In the genomic region with DNA sequence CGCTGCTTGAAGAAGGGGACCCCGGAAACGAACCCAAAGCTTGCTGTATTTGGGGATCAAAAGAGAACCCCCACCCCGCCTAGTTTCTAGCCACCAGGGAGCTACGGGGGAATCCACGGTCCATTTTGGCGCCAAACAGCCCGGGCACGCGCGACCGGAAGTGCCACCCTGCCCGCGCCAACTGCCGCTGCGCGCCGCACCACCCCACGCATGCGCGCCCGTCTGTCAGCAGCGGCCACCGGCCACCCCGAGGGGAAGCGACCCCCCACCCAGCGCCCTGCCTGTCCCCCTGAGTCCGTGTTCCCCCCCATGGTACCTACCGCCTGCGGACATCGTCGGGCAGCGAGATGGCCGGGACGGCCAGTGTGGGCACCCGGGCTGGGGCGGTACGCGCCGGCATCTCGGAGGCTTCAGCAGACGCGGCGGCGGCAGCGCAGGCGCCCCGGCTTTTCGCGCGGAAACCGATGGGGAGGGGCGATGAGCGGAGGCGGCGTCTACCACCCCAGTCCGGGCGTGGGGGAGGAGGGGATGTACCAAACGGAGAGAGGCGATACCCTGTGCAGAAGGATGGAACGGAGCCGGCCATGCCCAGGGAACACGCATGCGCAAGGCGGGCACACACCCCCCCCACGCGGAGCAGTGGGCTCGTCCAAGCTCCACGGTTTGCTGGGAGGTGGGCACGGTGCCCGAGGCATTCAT, we compare ENCODE assay signal across 8 cellular contexts. TPM values are rescaled to one million over a fixed set of nuclear protein-coding genes. Genes with fewer than 3 reads are reported as not detected.
DNase-seq lines count a peak whose midpoint lies in the region; ATAC-seq and TF ChIP-seq lines count a peak whose summit lies in the region.

DNMT1 (minus strand) TSS at position 454 of the 699 bp plus-strand sequence; CDS start at position 400, 54 bp downstream.

- H3K18ac ChIP-seq in trophoblast cell (ENCODE audit: low read length) = peak within 1 kb of the TSS; percentile 96

- H3K27ac ChIP-seq in trophoblast cell (ENCODE audit: low read depth, low read length) = peak within 1 kb of the TSS; percentile 81
- H3K27ac ChIP-seq in tibial nerve = peak within 1 kb of the TSS; percentile 76 to 91 (median 86)

- no CpG with 5 or more reads among the region's 71 CpGs for WGBS in trophoblast cell (ENCODE audit: extremely low coverage, insufficient coverage, insufficient read length)
- WGBS in tibial nerve, 2 donors = 0 to 1% methylated on average over 44 to 68 of the region's 71 CpGs

- H2BK120ac ChIP-seq in trophoblast cell (ENCODE audit: insufficient read depth, low read length, poor library complexity) = peak within 1 kb of the TSS; percentile 94

- peak within 1 kb of the TSS; percentile 95 for H4K8ac ChIP-seq in trophoblast cell (ENCODE audit: low read depth, low read length)

- peak within 1 kb of the TSS; percentile 56 for H3K4ac ChIP-seq in trophoblast cell (ENCODE audit: low read depth, low read length)

- peak; percentile 59 to 85 for TF ChIP-seq EP300 in tibial nerve (IDR thresholded peaks at IDR 0.05)

- peak within 1 kb of the TSS; percentile 71 for H2AK5ac ChIP-seq in trophoblast cell (ENCODE audit: low read length)

- TF ChIP-seq POLR2A in tibial nerve (IDR thresholded peaks at IDR 0.05) = peak in 1 of 2 donors; percentile 65

- TF ChIP-seq CTCF in GM12864 (IDR thresholded peaks at IDR 0.05; ENCODE audit: low read depth, low read length, missing control alignments) (no peak), tibial nerve (IDR thresholded peaks at IDR 0.05) (peak in 1 of 5 experiments; percentile 48)

- peak within 1 kb of the TSS; percentile 86 for H2BK5ac ChIP-seq in trophoblast cell (ENCODE audit: low read depth, low read length, poor library complexity)

- ATAC-seq in HG02759 (IDR thresholded peaks at IDR 0.05; ENCODE audit: unreplicated experiment) = peak; percentile 82

- H3K79me2 ChIP-seq in trophoblast cell (ENCODE audit: control insufficient read depth, insufficient read depth, low read length, poor library complexity) = peaks cover 24% of the 10 kb centered on the region

- peaks cover 11% of the 10 kb centered on the region for H3K79me1 ChIP-seq in trophoblast cell (ENCODE audit: low read length)

- peak within 1 kb of the TSS; percentile 74 for H2BK12ac ChIP-seq in trophoblast cell (ENCODE audit: low read length)

- H3K23ac ChIP-seq in trophoblast cell (ENCODE audit: low read length) = no peak within 1 kb of the TSS

- H3K4me3 ChIP-seq in GM12864 (ENCODE audit: low read depth, low read length) (peak within 1 kb of the TSS; percentile 89), adipocyte (ENCODE audit: low read length) (peak within 1 kb of the TSS; percentile 86), trophoblast cell (ENCODE audit: low read depth, low read length) (peak within 1 kb of the TSS; percentile 96), tibial nerve (peak within 1 kb of the TSS; percentile 77 to 95 (median 92))

- H4K12ac ChIP-seq in trophoblast cell (ENCODE audit: low read depth, low read length) = peak within 1 kb of the TSS; percentile 71

- peak within 1 kb of the TSS; percentile 93 for H3K14ac ChIP-seq in trophoblast cell (ENCODE audit: low read length)

- H3K9me3 ChIP-seq in adipocyte (ENCODE audit: control insufficient read depth, low read length) (no peaks in the 10 kb centered on the region), trophoblast cell (ENCODE audit: insufficient read depth, low read depth, low read length) (no peaks in the 10 kb centered on the region), tibial nerve (no peaks in the 10 kb centered on the region)

- H3K4me1 ChIP-seq in adipocyte (ENCODE audit: control insufficient read depth, insufficient read depth, low read length) (peaks cover 30% of the 10 kb centered on the region), trophoblast cell (ENCODE audit: control insufficient read depth in 1 of 2, insufficient read depth in 2 of 2, low read length in 2 of 2) (peaks cover 2 to 4% of the 10 kb centered on the region in 2 experiments), tibial nerve (peaks cover 0 to 61% (median 19%) of the 10 kb centered on the region in 4 donors)

- H3K4me2 ChIP-seq in trophoblast cell (ENCODE audit: low read length) = peak within 1 kb of the TSS; percentile 66

- H3K27me3 ChIP-seq in adipocyte (replicated peaks; ENCODE audit: control insufficient read depth, insufficient read depth, low read length) (no peaks in the 10 kb centered on the region), trophoblast cell (ENCODE audit: insufficient read depth, low read length) (no peaks in the 10 kb centered on the region), tibial nerve (no peaks in the 10 kb centered on the region)

- no peaks in the 10 kb centered on the region for H3K36me3 ChIP-seq in adipocyte (ENCODE audit: control insufficient read depth, insufficient read depth, low read length, severe bottlenecking)
- H3K36me3 ChIP-seq in trophoblast cell (ENCODE audit: control insufficient read depth in 1 of 2, insufficient read depth in 2 of 2, low read length in 2 of 2) = peaks cover 0 to 7% of the 10 kb centered on the region in 2 experiments
- H3K36me3 ChIP-seq in tibial nerve = peaks cover 0 to 8% (median 0%) of the 10 kb centered on the region in 3 donors

- intact Hi-C loops in cardiac septum (cut with DNase I) = loop anchor here (2.0 to 5.0 kb wide), 3 partner anchors 33 to 74 kb away; partner anchors contain the start of gene MRPL4

- peak within 1 kb of the TSS; percentile 95 for H4K91ac ChIP-seq in trophoblast cell (ENCODE audit: low read depth, low read length)

- peak within 1 kb of the TSS; percentile 88 for H2AFZ ChIP-seq in trophoblast cell (ENCODE audit: insufficient read depth, low read length, poor library complexity)

- peak; percentile 94 for DNase-seq in GM12864 (ENCODE audit: low read depth)
- DNase-seq in NCI-H1436 treated with DMSO at 0.1 percent for 48 hours (lab: John Stamatoyannopoulos, UW) = peak; percentile 87
- DNase-seq in T follicular helper cell (ENCODE audit: low read depth) = peak; percentile 88
- DNase-seq in adipocyte (ENCODE audit: low read depth) = peak; percentile 97
- DNase-seq in cardiac septum (ENCODE audit: low spot score) = peak; percentile 95
- DNase-seq in trophoblast cell = peak; percentile 68 to 82
- DNase-seq in tibial nerve (ENCODE audit: low spot score in 2 of 2) = peak; percentile 86 to 92

- H3K9ac ChIP-seq in adipocyte (ENCODE audit: low read length) = peak within 1 kb of the TSS; percentile 93
- H3K9ac ChIP-seq in trophoblast cell (ENCODE audit: low read length) = peak within 1 kb of the TSS; percentile 93

RNA-seq across cellular contexts. Expression of gene DNMT1, which starts in this region (rescaled TPM):
- total RNA-seq in cardiac septum = 27.3 TPM
- polyA plus RNA-seq in trophoblast cell (2013) = 153 and 165 TPM in 2 replicates
- total RNA-seq in tibial nerve = 10 to 100 TPM; 48.2 to 72.9 (median 55.2) TPM

Comparison
In these comparisons a context has a peak if more than half of its experiments do, and no peak if none do; other contexts are left out.
1. Peak in every context shown above with its lines: DNase-seq, ATAC-seq, H3K4me3 ChIP-seq and H3K27ac ChIP-seq.